17 cellular contexts compared by ENCODE assay signal in the genomic region with DNA sequence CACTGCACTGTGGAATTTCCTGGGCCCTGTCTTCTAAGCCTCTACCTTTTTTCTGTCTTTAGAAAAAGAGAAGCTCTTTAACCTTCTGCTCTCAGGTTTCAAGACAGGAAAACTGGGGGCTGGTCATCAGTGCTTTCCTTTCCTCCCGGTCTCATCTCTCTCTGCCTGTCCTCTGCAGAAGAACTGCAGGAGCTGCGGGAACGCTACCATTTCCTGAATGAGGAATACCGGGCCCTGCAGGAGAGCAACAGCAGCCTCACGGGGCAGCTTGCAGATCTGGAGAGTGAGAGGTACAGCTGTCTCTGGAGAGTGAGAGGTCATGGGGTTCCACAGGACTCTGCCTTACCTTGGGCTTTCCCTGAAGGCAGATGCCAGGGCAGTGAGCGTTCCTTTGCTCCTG. TPM values are rescaled to one million over a fixed set of nuclear protein-coding genes. Genes with fewer than 3 reads are reported as not detected.
DNase-seq lines count a peak whose midpoint lies in the region; ATAC-seq and TF ChIP-seq lines count a peak whose summit lies in the region.
"Had no signal": no experiment of that assay in that cellular context is flagged by ENCODE, and none has a peak within 500 bp of the region (broad histone marks: within the 10 kb centered on the region; RNA-seq: fewer than 3 reads in every experiment).

No MANE protein-coding gene starts in this region.

- peaks cover 11% of the 10 kb centered on the region for H3F3A ChIP-seq in neural progenitor cell (ENCODE audit: low read depth)

- H3K27me3 Mint-ChIP-seq in endodermal cell (ENCODE audit: insufficient read depth) (no peaks in the 10 kb centered on the region), neural progenitor cell (ENCODE audit: insufficient read depth, low read depth) (peaks cover 2% of the 10 kb centered on the region)
- no peaks in the 10 kb centered on the region for H3K27me3 Mint-ChIP-seq in naive thymus-derived CD4-positive, alpha-beta T cell

- no peak overlapping the region for H2AFZ ChIP-seq in neural progenitor cell (replicated peaks)

- no peak overlapping the region for H3K9ac ChIP-seq in HUES48 (ENCODE audit: low read depth, low read length)
- no peak overlapping the region for H3K9ac ChIP-seq in endodermal cell (ENCODE audit: extremely low read depth, low read length, poor library complexity, severe bottlenecking)
- no peak overlapping the region for H3K9ac ChIP-seq in neural progenitor cell

- peaks cover 11% of the 10 kb centered on the region for H4K20me1 ChIP-seq in neural progenitor cell (ENCODE audit: low read depth)

- no peaks in the 10 kb centered on the region for H3K79me2 ChIP-seq in neural progenitor cell (ENCODE audit: low read depth)

- WGBS in endodermal cell (ENCODE audit: insufficient coverage in 1 of 2, insufficient read length in 1 of 2), 2 experiments, result 71 to 76% methylated on average over 4 to 6 of the region's 6 CpGs

- H3K4me3 ChIP-seq in HUES48 (ENCODE audit: low read depth, low read length) (no peak overlapping the region), endodermal cell (ENCODE audit: low read length) (no peak overlapping the region), neural progenitor cell (no peak overlapping the region), right atrium auricular region (no peak overlapping the region)
- no peak overlapping the region for H3K4me3 ChIP-seq in naive thymus-derived CD4-positive, alpha-beta T cell (ENCODE audit: low read length)
- H3K4me3 ChIP-seq: A549, HAP-1 had no signal

- H3K9me3 Mint-ChIP-seq in endodermal cell (no peaks in the 10 kb centered on the region), neural progenitor cell (no peaks in the 10 kb centered on the region)
- H3K9me3 Mint-ChIP-seq in naive thymus-derived CD4-positive, alpha-beta T cell, result no peaks in the 10 kb centered on the region
- H3K9me3 Mint-ChIP-seq: CD14-positive monocyte; CD8-positive, alpha-beta T cell had no signal

- peak; percentile 65 for DNase-seq in endodermal cell
- peak; percentile 44 for DNase-seq in iPS-NIHi7 (ENCODE audit: extremely low spot score)
- DNase-seq in neural progenitor cell (ENCODE audit: low spot score), result no peak
- DNase-seq in right atrium auricular region (ENCODE audit: low spot score), result no peak
- no peak for DNase-seq in mesenteric fat pad (ENCODE audit: low spot score)
- no peak for DNase-seq in naive thymus-derived CD4-positive, alpha-beta T cell
- DNase-seq: CD8-positive, alpha-beta T cell; COR-L47; DMS153; DND-41; GDM1; GOT3 had no signal

- H3K27me3 ChIP-seq in HUES48 (ENCODE audit: control insufficient read depth, insufficient read depth, low read length) (no peaks in the 10 kb centered on the region), endodermal cell (ENCODE audit: control insufficient read depth, insufficient read depth, low read length, poor library complexity, severe bottlenecking) (no peaks in the 10 kb centered on the region), neural progenitor cell (no peaks in the 10 kb centered on the region), right atrium auricular region (no peaks in the 10 kb centered on the region)
- H3K27me3 ChIP-seq in naive thymus-derived CD4-positive, alpha-beta T cell (ENCODE audit: control insufficient read depth in 2 of 2, insufficient read depth in 2 of 2, low read length in 2 of 2), result no peaks in the 10 kb centered on the region

- TF ChIP-seq CTCF in endodermal cell (conservative IDR thresholded peaks at IDR 0.05) (no peak), neural progenitor cell (IDR thresholded peaks at IDR 0.05) (no peak), right atrium auricular region (IDR thresholded peaks at IDR 0.05) (no peak)

- H3K4me2 ChIP-seq in neural progenitor cell, result peak overlapping the region; percentile 43
- H3K4me2 ChIP-seq: A549 had no signal

- POLR2A ChIA-PET in naive thymus-derived CD4-positive, alpha-beta T cell (lab: Charles Lee), result no interaction called here

- H3K4me1 ChIP-seq in HUES48 (ENCODE audit: control insufficient read depth, insufficient read depth, low read length), result no peaks in the 10 kb centered on the region
- no peaks in the 10 kb centered on the region for H3K4me1 ChIP-seq in endodermal cell (ENCODE audit: control insufficient read depth, insufficient read depth, low read length)
- H3K4me1 ChIP-seq in neural progenitor cell, result peaks cover 10% of the 10 kb centered on the region
- H3K4me1 ChIP-seq in right atrium auricular region, result no peaks in the 10 kb centered on the region
- no peaks in the 10 kb centered on the region for H3K4me1 ChIP-seq in naive thymus-derived CD4-positive, alpha-beta T cell (ENCODE audit: control insufficient read depth in 2 of 2, insufficient read depth in 2 of 2, low read length in 2 of 2)
- H3K4me1 ChIP-seq: A549, HAP-1 had no signal

- H3K36me3 ChIP-seq in HUES48 (ENCODE audit: control insufficient read depth, insufficient read depth, low read length) (peaks cover 74% of the 10 kb centered on the region), endodermal cell (ENCODE audit: control insufficient read depth, insufficient read depth, low read length) (peaks cover 13% of the 10 kb centered on the region), neural progenitor cell (peaks cover 6% of the 10 kb centered on the region), right atrium auricular region (no peaks in the 10 kb centered on the region)
- H3K36me3 ChIP-seq in naive thymus-derived CD4-positive, alpha-beta T cell (ENCODE audit: control insufficient read depth in 2 of 3, insufficient read depth in 3 of 3, low read length in 3 of 3), result peaks cover 0 to 22% (median 0%) of the 10 kb centered on the region in 3 experiments

- H3K9me3 ChIP-seq in HUES48 (ENCODE audit: control insufficient read depth, insufficient read depth, low read length), result no peaks in the 10 kb centered on the region
- no peaks in the 10 kb centered on the region for H3K9me3 ChIP-seq in endodermal cell (ENCODE audit: control insufficient read depth, low read length)
- no peaks in the 10 kb centered on the region for H3K9me3 ChIP-seq in neural progenitor cell (ENCODE audit: low read depth)
- H3K9me3 ChIP-seq in right atrium auricular region, result no peaks in the 10 kb centered on the region
- no peaks in the 10 kb centered on the region for H3K9me3 ChIP-seq in naive thymus-derived CD4-positive, alpha-beta T cell (ENCODE audit: control insufficient read depth in 2 of 3, low read length in 3 of 3)
- H3K9me3 ChIP-seq: A549, HAP-1 had no signal

- ATAC-seq in naive thymus-derived CD4-positive, alpha-beta T cell, result no peak
- ATAC-seq: A549; CD8-positive, alpha-beta T cell had no signal

- peaks cover 39% of the 10 kb centered on the region for H3K36me3 Mint-ChIP-seq in endodermal cell (ENCODE audit: low read depth)
- peaks cover 24% of the 10 kb centered on the region for H3K36me3 Mint-ChIP-seq in neural progenitor cell
- H3K36me3 Mint-ChIP-seq in naive thymus-derived CD4-positive, alpha-beta T cell, result peaks cover 0 to 32% (median 15%) of the 10 kb centered on the region in 5 donors
- H3K36me3 Mint-ChIP-seq: CD14-positive monocyte had no signal

- H3K27ac ChIP-seq in HUES48 (ENCODE audit: low read depth, low read length), result peak overlapping the region; percentile 42
- H3K27ac ChIP-seq in endodermal cell (ENCODE audit: low read depth, low read length), result no peak overlapping the region
- H3K27ac ChIP-seq in neural progenitor cell, result peak overlapping the region; percentile 59
- H3K27ac ChIP-seq in right atrium auricular region, result no peak overlapping the region
- no peak overlapping the region for H3K27ac ChIP-seq in naive thymus-derived CD4-positive, alpha-beta T cell (ENCODE audit: low read depth, low read length)
- H3K27ac ChIP-seq: A549 had no signal

- H3K27ac Mint-ChIP-seq in endodermal cell (no peak overlapping the region), neural progenitor cell (no peak overlapping the region)
- no peak overlapping the region for H3K27ac Mint-ChIP-seq in naive thymus-derived CD4-positive, alpha-beta T cell
- H3K27ac Mint-ChIP-seq: CD14-positive monocyte; CD8-positive, alpha-beta T cell had no signal

- H3K4me1 Mint-ChIP-seq in endodermal cell, result no peaks in the 10 kb centered on the region
- no peaks in the 10 kb centered on the region for H3K4me1 Mint-ChIP-seq in neural progenitor cell
- H3K4me1 Mint-ChIP-seq in naive thymus-derived CD4-positive, alpha-beta T cell, result no peaks in the 10 kb centered on the region

- intact Hi-C loops in naive thymus-derived CD4-positive, alpha-beta T cell (cut with micrococcal nuclease), result no loop called here

- CTCF ChIA-PET in naive thymus-derived CD4-positive, alpha-beta T cell (lab: Charles Lee), result no interaction called here

- H3K4me3 Mint-ChIP-seq in endodermal cell (no peak overlapping the region), neural progenitor cell (no peak overlapping the region)
- H3K4me3 Mint-ChIP-seq in naive thymus-derived CD4-positive, alpha-beta T cell, result no peak overlapping the region
- H3K4me3 Mint-ChIP-seq: CD14-positive monocyte; CD8-positive, alpha-beta T cell had no signal

RNA-seq across cellular contexts. Expression of gene CCDC136, which starts 12.7 kb away (rescaled TPM):
- total RNA-seq in endodermal cell (10 to 100 TPM; 46.0 to 51.2 TPM), neural progenitor cell (ENCODE audit: low replicate concordance) (93.6 and 115 TPM in 2 replicates), right atrium auricular region (1 to 10 TPM; 2.6 to 8.5 TPM), mesenteric fat pad (6.8 TPM)
- 53.3 TPM for polyA plus RNA-seq in endodermal cell (2013, experiment 1 of 2)
- 41.1 TPM for polyA plus RNA-seq in endodermal cell (2013, experiment 2 of 2)
- total RNA-seq in naive thymus-derived CD4-positive, alpha-beta T cell, result 10 to 100 TPM in 1 of 5 experiments, 1 to 10 TPM in 4; 6.7 to 14.0 (median 9.6) TPM
- polyA plus RNA-seq in naive thymus-derived CD4-positive, alpha-beta T cell, result 1 to 10 TPM in 1 of 2 donors, under 1 TPM in 1; 0.70 to 1.6 TPM

RNA-seq across cellular contexts. Expression of gene FLNC, which starts 25.7 kb away (rescaled TPM):
- total RNA-seq in endodermal cell (10 to 100 TPM in 1 of 2 donors, 1 to 10 TPM in 1; 6.6 to 11.5 TPM), neural progenitor cell (ENCODE audit: low replicate concordance) (6.7 and 23.7 TPM in 2 replicates), right atrium auricular region (100 to 1,000 TPM; 215 to 646 TPM), mesenteric fat pad (16.2 TPM)
- polyA plus RNA-seq in endodermal cell (2013, experiment 1 of 2), result 25.3 TPM
- polyA plus RNA-seq in endodermal cell (2013, experiment 2 of 2), result 28.7 TPM
- under 1 TPM in 2 of 5 experiments, not detected in 3; 0.05 to 0.19 TPM for total RNA-seq in naive thymus-derived CD4-positive, alpha-beta T cell
- not detected for polyA plus RNA-seq in naive thymus-derived CD4-positive, alpha-beta T cell
- polyA plus RNA-seq: CD14-positive monocyte had no signal

RNA-seq across cellular contexts. Expression of gene OPN1SW, which starts 28.9 kb away (rescaled TPM):
- total RNA-seq in endodermal cell (not detected), neural progenitor cell (ENCODE audit: low replicate concordance) (0.46 TPM in 1 of 2 replicates, not detected in the other), right atrium auricular region (not detected), mesenteric fat pad (not detected)
- polyA plus RNA-seq in endodermal cell (2013, experiment 1 of 2), result not detected
- polyA plus RNA-seq in endodermal cell (2013, experiment 2 of 2), result 0.25 TPM
- total RNA-seq in naive thymus-derived CD4-positive, alpha-beta T cell, result not detected
- not detected for polyA plus RNA-seq in naive thymus-derived CD4-positive, alpha-beta T cell
- total RNA-seq: CD8-positive, alpha-beta T cell had no signal
- polyA plus RNA-seq: A549, BJ, CD14-positive monocyte had no signal

RNA-seq across cellular contexts. Expression of gene ATP6V1F, which starts 58.2 kb away (rescaled TPM):
- total RNA-seq in endodermal cell, result 100 to 1,000 TPM; 122 to 157 TPM
- polyA plus RNA-seq in endodermal cell (2013, experiment 1 of 2), result 128 TPM
- 128 TPM for polyA plus RNA-seq in endodermal cell (2013, experiment 2 of 2)
- total RNA-seq in neural progenitor cell (ENCODE audit: low replicate concordance), result 61.4 and 81.8 TPM in 2 replicates
- 100 to 1,000 TPM; 121 TPM for total RNA-seq in right atrium auricular region
- 160 TPM for total RNA-seq in mesenteric fat pad
- 100 to 1,000 TPM in 2 of 5 experiments, 10 to 100 TPM in 3; 58.4 to 116 (median 79.1) TPM for total RNA-seq in naive thymus-derived CD4-positive, alpha-beta T cell
- 100 to 1,000 TPM; 339 to 340 TPM for polyA plus RNA-seq in naive thymus-derived CD4-positive, alpha-beta T cell

Comparison
In these comparisons a context has a peak if more than half of its experiments do, and no peak if none do; other contexts are left out.
1. H3K27ac ChIP-seq: peak in HUES48 (single experiment) and neural progenitor cell (single experiment); none in endodermal cell (single experiment), right atrium auricular region (0 of 2) and naive thymus-derived CD4-positive, alpha-beta T cell (single experiment).
2. DNase-seq: peak in endodermal cell (single experiment) and iPS-NIHi7 (single experiment); none in neural progenitor cell (single experiment), right atrium auricular region (single experiment), mesenteric fat pad (single experiment) and naive thymus-derived CD4-positive, alpha-beta T cell (0 of 9).